ENCODE assay signal across 1 cellular context in genomic region chr1:113904674-113905434, GRCh38.
A peak's percentile ranks its signal among the peaks of the same experiment; 100 is the strongest.
TF ChIP-seq lines count a peak whose summit lies in the region.

Gene AP4B1, minus strand, starts transcription at chr1:113904799. Its CDS starts 82 bp downstream, at chr1:113904717.
Gene DCLRE1B, plus strand, starts transcription at chr1:113905326. Its CDS starts 261 bp downstream, at chr1:113905587.

TF ChIP-seq in K562, 482 proteins besides CTCF, POLR2A, EP300 and RAD21 (continued from another document and continues in another):
- TF ChIP-seq ATF6 (CRISPR knock-in tag; IDR thresholded peaks at IDR 0.05), result no peak; the same call in 1 of the 2 replicates
- TF ChIP-seq ZZZ3 (IDR thresholded peaks at IDR 0.05), result peak; percentile 69; the same call in 1 of the 2 replicates
- peak; percentile 88; the same call in 1 of the 2 replicates for TF ChIP-seq HLTF (IDR thresholded peaks at IDR 0.05)
- 0 out of 2 replicates have a peak, but pooled peaks have one; percentile 18 for TF ChIP-seq ZBTB43 (CRISPR knock-in tag; IDR thresholded peaks at IDR 0.05)
- TF ChIP-seq SMAD4 (CRISPR knock-in tag; conservative IDR thresholded peaks at IDR 0.05), result peak; percentile 88
- peak; percentile 91; the same call in 1 of the 2 replicates for TF ChIP-seq TARDBP (IDR thresholded peaks at IDR 0.05)
- TF ChIP-seq PURB (CRISPR knock-in tag; IDR thresholded peaks at IDR 0.05; ENCODE audit: low read depth), result no peak
- TF ChIP-seq PML (IDR thresholded peaks at IDR 0.05; ENCODE audit: low read length), result no peak
- TF ChIP-seq MAFG (tag; conservative IDR thresholded peaks at IDR 0.05), result 0 out of 2 replicates have a peak, but pooled peaks have one; percentile 14
- peak; percentile 79 for TF ChIP-seq KDM5B (IDR thresholded peaks at IDR 0.05; ENCODE audit: insufficient replicate concordance, low read depth, low read length)
- TF ChIP-seq ZNF408 (CRISPR knock-in tag; IDR thresholded peaks at IDR 0.05; ENCODE audit: low read depth), result no peak
- peak; percentile 67; the same call in 1 of the 2 replicates for TF ChIP-seq ELF2 (CRISPR knock-in tag; IDR thresholded peaks at IDR 0.05)
- 0 out of 2 replicates have a peak, but pooled peaks have one; percentile 23 for TF ChIP-seq MAFK (IDR thresholded peaks at IDR 0.05; ENCODE audit: low read length)
- no peak for TF ChIP-seq CREB5 (CRISPR knock-in tag; IDR thresholded peaks at IDR 0.05)
- TF ChIP-seq THRAP3 (IDR thresholded peaks at IDR 0.05; ENCODE audit: borderline replicate concordance), result no peak
- TF ChIP-seq SIX5 (IDR thresholded peaks at IDR 0.05; ENCODE audit: borderline replicate concordance in 1 of 2, insufficient read depth in 1 of 2, low read depth in 1 of 2, low read length in 2 of 2), result peak in 1 of 2 experiments; percentile 29; a peak in 1 of 4 replicates
- TF ChIP-seq NEUROD1 (IDR thresholded peaks at IDR 0.05; ENCODE audit: borderline replicate concordance, low read depth, low read length, partially characterized antibody), result peak; percentile 90
- TF ChIP-seq FOXP4 (CRISPR knock-in tag; IDR thresholded peaks at IDR 0.05; ENCODE audit: borderline replicate concordance), result no peak; the same call in 1 of the 2 replicates
- TF ChIP-seq HDAC3 (IDR thresholded peaks at IDR 0.05; ENCODE audit: borderline replicate concordance, partially characterized antibody), result no peak
- peak; percentile 86; the same call in 1 of the 2 replicates for TF ChIP-seq ZC3H11A (IDR thresholded peaks at IDR 0.05; ENCODE audit: low read depth, low read length)
- TF ChIP-seq ETV1 (tag; conservative IDR thresholded peaks at IDR 0.05; ENCODE audit: low read depth), result peak; percentile 52
- peak; percentile 95 for TF ChIP-seq RNF2 (IDR thresholded peaks at IDR 0.05)
- TF ChIP-seq NKRF (IDR thresholded peaks at IDR 0.05; ENCODE audit: borderline replicate concordance), result peak; percentile 82; the same call in 1 of the 2 replicates
- TF ChIP-seq ZNF239 (CRISPR knock-in tag; IDR thresholded peaks at IDR 0.05), result peak; percentile 88
- peak; percentile 88 for TF ChIP-seq CBX1 (IDR thresholded peaks at IDR 0.05; ENCODE audit: low read depth)
- TF ChIP-seq THAP12 (CRISPR knock-in tag; IDR thresholded peaks at IDR 0.05), result no peak; the same call in none of the 2 replicates
- TF ChIP-seq MAX (CRISPR knock-in tag; IDR thresholded peaks at IDR 0.05), result peak; percentile 86
- TF ChIP-seq TFAP4 (CRISPR knock-in tag; IDR thresholded peaks at IDR 0.05; ENCODE audit: borderline replicate concordance), result peak; percentile 98
- TF ChIP-seq XRCC5 (IDR thresholded peaks at IDR 0.05; ENCODE audit: low read depth, low read length), result peak; percentile 100
- TF ChIP-seq ELF4 (CRISPR knock-in tag; IDR thresholded peaks at IDR 0.05), result no peak
- peak; percentile 74 for TF ChIP-seq ZBTB7A (IDR thresholded peaks at IDR 0.05; ENCODE audit: borderline replicate concordance, control insufficient read depth, low read depth, low read length)
- TF ChIP-seq HMG20B (CRISPR knock-in tag; IDR thresholded peaks at IDR 0.05), result no peak
- TF ChIP-seq MAZ (CRISPR knock-in tag; conservative IDR thresholded peaks at IDR 0.05 in 1 of 2, IDR thresholded peaks at IDR 0.05 in 1 of 2), result peak; percentile 96 to 98
- peak; percentile 30; the same call in 1 of the 2 replicates for TF ChIP-seq STAT6 (CRISPR knock-in tag; IDR thresholded peaks at IDR 0.05)
- TF ChIP-seq ZBTB49 (CRISPR knock-in tag; IDR thresholded peaks at IDR 0.05; ENCODE audit: borderline replicate concordance), result no peak
- TF ChIP-seq MITF (IDR thresholded peaks at IDR 0.05), result 0 out of 2 replicates have a peak, but pooled peaks have one; percentile 8
- peak; percentile 67 for TF ChIP-seq CBFA2T3 (IDR thresholded peaks at IDR 0.05)
- TF ChIP-seq SIN3B (IDR thresholded peaks at IDR 0.05; ENCODE audit: low read depth), result peak; percentile 60
- TF ChIP-seq ETV5 (CRISPR knock-in tag; IDR thresholded peaks at IDR 0.05; ENCODE audit: low read depth), result 0 out of 2 replicates have a peak, but pooled peaks have one; percentile 23
- peak; percentile 90 for TF ChIP-seq HNRNPL (IDR thresholded peaks at IDR 0.05; ENCODE audit: low read depth, low read length)
